Comparison of ENCODE assay signal across 1 cellular context in the genomic region with DNA sequence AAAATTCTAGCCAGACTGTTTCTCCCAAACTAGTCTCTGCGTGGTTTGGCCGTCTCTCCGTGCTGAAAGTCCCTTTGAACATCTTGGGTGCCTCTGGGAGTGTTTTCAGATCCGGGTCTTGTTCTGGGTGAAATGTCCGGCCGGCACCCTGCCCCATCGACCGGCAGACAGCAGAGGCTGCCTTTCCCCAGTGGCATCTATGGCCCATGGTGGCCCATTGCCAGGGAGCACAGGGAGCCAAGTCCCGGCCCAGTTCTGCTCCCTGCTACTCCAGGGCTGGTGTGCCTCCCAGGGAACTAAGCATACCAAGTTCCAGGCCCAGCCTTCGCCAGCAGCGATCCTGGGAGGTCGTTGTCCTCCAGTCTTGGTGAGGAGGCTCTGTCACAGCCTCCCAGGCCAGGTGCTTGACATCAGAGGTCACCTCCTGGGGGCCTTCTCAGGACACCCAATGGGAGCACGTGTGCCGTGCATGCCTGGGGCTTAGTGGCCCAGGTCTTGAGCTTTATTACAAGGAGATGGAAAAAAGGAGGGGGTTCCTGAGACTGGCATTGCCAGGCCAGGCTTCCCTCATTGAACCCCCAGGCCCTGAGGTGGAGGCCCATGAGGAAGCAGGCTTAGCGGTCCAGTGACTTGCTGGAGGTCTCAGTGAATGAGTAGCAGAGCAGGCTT.
TF ChIP-seq lines count a peak whose summit lies in the region.

No MANE protein-coding gene starts in this region.

TF ChIP-seq in HepG2, 621 proteins besides CTCF, POLR2A, EP300 and RAD21 (continued from another document and continues in another):
- TF ChIP-seq, protein P1, sequence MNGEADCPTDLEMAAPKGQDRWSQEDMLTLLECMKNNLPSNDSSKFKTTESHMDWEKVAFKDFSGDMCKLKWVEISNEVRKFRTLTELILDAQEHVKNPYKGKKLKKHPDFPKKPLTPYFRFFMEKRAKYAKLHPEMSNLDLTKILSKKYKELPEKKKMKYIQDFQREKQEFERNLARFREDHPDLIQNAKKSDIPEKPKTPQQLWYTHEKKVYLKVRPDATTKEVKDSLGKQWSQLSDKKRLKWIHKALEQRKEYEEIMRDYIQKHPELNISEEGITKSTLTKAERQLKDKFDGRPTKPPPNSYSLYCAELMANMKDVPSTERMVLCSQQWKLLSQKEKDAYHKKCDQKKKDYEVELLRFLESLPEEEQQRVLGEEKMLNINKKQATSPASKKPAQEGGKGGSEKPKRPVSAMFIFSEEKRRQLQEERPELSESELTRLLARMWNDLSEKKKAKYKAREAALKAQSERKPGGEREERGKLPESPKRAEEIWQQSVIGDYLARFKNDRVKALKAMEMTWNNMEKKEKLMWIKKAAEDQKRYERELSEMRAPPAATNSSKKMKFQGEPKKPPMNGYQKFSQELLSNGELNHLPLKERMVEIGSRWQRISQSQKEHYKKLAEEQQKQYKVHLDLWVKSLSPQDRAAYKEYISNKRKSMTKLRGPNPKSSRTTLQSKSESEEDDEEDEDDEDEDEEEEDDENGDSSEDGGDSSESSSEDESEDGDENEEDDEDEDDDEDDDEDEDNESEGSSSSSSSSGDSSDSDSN (CRISPR knock-in tag; IDR thresholded peaks at IDR 0.05), result no peak
- TF ChIP-seq ZNF101 (CRISPR knock-in tag; IDR thresholded peaks at IDR 0.05; ENCODE audit: borderline replicate concordance, low read depth) (no peak), ZNF839 (CRISPR knock-in tag; IDR thresholded peaks at IDR 0.05; ENCODE audit: borderline replicate concordance) (peak; percentile 36; the same call in 1 of the 2 replicates), ZNF230 (CRISPR knock-in tag; IDR thresholded peaks at IDR 0.05) (no peak), ZNF382 (CRISPR knock-in tag; IDR thresholded peaks at IDR 0.05; ENCODE audit: borderline replicate concordance) (no peak), ZSCAN5A (CRISPR knock-in tag; IDR thresholded peaks at IDR 0.05; ENCODE audit: borderline replicate concordance) (no peak), AHDC1 (CRISPR knock-in tag; IDR thresholded peaks at IDR 0.05; ENCODE audit: borderline replicate concordance) (0 out of 2 replicates have a peak, but pooled peaks have one; percentile 48), KAT2B (IDR thresholded peaks at IDR 0.05; ENCODE audit: borderline replicate concordance, low read depth, low read length) (no peak), ZNF17 (CRISPR knock-in tag; IDR thresholded peaks at IDR 0.05) (no peak), ZNF790 (CRISPR knock-in tag; IDR thresholded peaks at IDR 0.05; ENCODE audit: borderline replicate concordance) (no peak), ZNF275 (CRISPR knock-in tag; IDR thresholded peaks at IDR 0.05; ENCODE audit: borderline replicate concordance) (no peak), LCORL (IDR thresholded peaks at IDR 0.05) (no peak), LCORL (CRISPR knock-in tag; IDR thresholded peaks at IDR 0.05) (no peak), SMARCE1 (IDR thresholded peaks at IDR 0.05; ENCODE audit: borderline replicate concordance) (no peak), SALL2 (CRISPR knock-in tag; IDR thresholded peaks at IDR 0.05) (no peak), JUND (CRISPR knock-in tag; IDR thresholded peaks at IDR 0.05) (no peak), THRA (CRISPR knock-in tag; IDR thresholded peaks at IDR 0.05; ENCODE audit: borderline replicate concordance) (peak; percentile 49; the same call in 1 of the 2 replicates), EED (CRISPR knock-in tag; IDR thresholded peaks at IDR 0.05) (no peak), TEAD2 (CRISPR knock-in tag; IDR thresholded peaks at IDR 0.05) (no peak), KLF13 (CRISPR knock-in tag; IDR thresholded peaks at IDR 0.05) (no peak), PITX1 (CRISPR knock-in tag; IDR thresholded peaks at IDR 0.05) (peak; percentile 50), ZNF331 (CRISPR knock-in tag; IDR thresholded peaks at IDR 0.05) (no peak), GATAD1 (CRISPR knock-in tag; IDR thresholded peaks at IDR 0.05) (peak; percentile 11; the same call in 1 of the 2 replicates), GTF2F1 (IDR thresholded peaks at IDR 0.05; ENCODE audit: low read length) (no peak), MYC (CRISPR knock-in tag; IDR thresholded peaks at IDR 0.05; ENCODE audit: borderline replicate concordance) (peak; percentile 41; the same call in 1 of the 2 replicates), ZNF235 (CRISPR knock-in tag; IDR thresholded peaks at IDR 0.05; ENCODE audit: borderline replicate concordance) (no peak), HDAC1 (CRISPR knock-in tag; IDR thresholded peaks at IDR 0.05) (no peak), AGO2 (optimal IDR thresholded peaks at IDR 0.05; ENCODE audit: low read depth, low read length) (peak; percentile 72), ZBTB37 (CRISPR knock-in tag; IDR thresholded peaks at IDR 0.05) (no peak), NR2F6 (IDR thresholded peaks at IDR 0.05) (no peak), NR2F6 (CRISPR knock-in tag; IDR thresholded peaks at IDR 0.05) (no peak; the same call in 1 of the 2 replicates), KDM2A (CRISPR knock-in tag; IDR thresholded peaks at IDR 0.05; ENCODE audit: borderline replicate concordance, low read depth) (no peak)
- TF ChIP-seq, protein P2, sequence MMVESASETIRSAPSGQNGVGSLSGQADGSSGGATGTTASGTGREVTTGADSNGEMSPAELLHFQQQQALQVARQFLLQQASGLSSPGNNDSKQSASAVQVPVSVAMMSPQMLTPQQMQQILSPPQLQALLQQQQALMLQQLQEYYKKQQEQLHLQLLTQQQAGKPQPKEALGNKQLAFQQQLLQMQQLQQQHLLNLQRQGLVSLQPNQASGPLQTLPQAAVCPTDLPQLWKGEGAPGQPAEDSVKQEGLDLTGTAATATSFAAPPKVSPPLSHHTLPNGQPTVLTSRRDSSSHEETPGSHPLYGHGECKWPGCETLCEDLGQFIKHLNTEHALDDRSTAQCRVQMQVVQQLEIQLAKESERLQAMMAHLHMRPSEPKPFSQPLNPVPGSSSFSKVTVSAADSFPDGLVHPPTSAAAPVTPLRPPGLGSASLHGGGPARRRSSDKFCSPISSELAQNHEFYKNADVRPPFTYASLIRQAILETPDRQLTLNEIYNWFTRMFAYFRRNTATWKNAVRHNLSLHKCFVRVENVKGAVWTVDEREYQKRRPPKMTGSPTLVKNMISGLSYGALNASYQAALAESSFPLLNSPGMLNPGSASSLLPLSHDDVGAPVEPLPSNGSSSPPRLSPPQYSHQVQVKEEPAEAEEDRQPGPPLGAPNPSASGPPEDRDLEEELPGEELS (CRISPR knock-in tag; IDR thresholded peaks at IDR 0.05), result no peak
- TF ChIP-seq, protein P3, sequence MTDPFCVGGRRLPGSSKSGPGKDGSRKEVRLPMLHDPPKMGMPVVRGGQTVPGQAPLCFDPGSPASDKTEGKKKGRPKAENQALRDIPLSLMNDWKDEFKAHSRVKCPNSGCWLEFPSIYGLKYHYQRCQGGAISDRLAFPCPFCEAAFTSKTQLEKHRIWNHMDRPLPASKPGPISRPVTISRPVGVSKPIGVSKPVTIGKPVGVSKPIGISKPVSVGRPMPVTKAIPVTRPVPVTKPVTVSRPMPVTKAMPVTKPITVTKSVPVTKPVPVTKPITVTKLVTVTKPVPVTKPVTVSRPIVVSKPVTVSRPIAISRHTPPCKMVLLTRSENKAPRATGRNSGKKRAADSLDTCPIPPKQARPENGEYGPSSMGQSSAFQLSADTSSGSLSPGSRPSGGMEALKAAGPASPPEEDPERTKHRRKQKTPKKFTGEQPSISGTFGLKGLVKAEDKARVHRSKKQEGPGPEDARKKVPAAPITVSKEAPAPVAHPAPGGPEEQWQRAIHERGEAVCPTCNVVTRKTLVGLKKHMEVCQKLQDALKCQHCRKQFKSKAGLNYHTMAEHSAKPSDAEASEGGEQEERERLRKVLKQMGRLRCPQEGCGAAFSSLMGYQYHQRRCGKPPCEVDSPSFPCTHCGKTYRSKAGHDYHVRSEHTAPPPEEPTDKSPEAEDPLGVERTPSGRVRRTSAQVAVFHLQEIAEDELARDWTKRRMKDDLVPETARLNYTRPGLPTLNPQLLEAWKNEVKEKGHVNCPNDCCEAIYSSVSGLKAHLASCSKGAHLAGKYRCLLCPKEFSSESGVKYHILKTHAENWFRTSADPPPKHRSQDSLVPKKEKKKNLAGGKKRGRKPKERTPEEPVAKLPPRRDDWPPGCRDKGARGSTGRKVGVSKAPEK (CRISPR knock-in tag; IDR thresholded peaks at IDR 0.05; ENCODE audit: borderline replicate concordance), result no peak
- TF ChIP-seq, protein P4, sequence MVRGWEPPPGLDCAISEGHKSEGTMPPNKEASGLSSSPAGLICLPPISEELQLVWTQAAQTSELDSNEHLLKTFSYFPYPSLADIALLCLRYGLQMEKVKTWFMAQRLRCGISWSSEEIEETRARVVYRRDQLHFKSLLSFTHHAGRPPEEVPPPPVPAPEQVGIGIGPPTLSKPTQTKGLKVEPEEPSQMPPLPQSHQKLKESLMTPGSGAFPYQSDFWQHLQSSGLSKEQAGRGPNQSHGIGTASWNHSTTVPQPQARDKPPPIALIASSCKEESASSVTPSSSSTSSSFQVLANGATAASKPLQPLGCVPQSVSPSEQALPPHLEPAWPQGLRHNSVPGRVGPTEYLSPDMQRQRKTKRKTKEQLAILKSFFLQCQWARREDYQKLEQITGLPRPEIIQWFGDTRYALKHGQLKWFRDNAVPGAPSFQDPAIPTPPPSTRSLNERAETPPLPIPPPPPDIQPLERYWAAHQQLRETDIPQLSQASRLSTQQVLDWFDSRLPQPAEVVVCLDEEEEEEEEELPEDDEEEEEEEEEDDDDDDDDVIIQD (CRISPR knock-in tag; IDR thresholded peaks at IDR 0.05; ENCODE audit: low read depth), result no peak
- TF ChIP-seq, protein P5, sequence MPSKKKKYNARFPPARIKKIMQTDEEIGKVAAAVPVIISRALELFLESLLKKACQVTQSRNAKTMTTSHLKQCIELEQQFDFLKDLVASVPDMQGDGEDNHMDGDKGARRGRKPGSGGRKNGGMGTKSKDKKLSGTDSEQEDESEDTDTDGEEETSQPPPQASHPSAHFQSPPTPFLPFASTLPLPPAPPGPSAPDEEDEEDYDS (CRISPR knock-in tag; IDR thresholded peaks at IDR 0.05), result no peak
